30 cellular contexts compared by ENCODE assay signal in the genomic region with DNA sequence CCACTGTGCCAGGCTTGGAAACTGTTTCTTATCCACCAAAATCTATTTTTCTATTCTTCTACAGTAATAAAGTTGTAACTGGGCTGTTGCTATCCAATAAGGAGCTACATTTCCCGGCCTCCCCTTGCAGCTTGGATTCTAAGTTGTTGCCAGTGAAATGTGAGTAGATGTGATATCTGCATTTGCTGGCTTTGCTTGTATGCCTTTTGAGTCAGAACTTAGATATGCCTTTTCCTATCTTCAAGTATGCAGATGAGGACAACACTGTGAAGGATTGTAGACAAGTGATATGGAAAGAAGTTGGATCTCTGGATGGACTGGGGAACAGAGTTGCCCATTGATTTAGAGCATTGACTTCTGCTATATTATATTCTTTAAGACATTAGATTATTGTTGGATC.
DNase-seq lines count a peak whose midpoint lies in the region; ATAC-seq, FAIRE-seq and TF ChIP-seq lines count a peak whose summit lies in the region.
"Had no signal": no experiment of that assay in that cellular context is flagged by ENCODE, and none has a peak within 500 bp of the region (broad histone marks: within the 10 kb centered on the region; RNA-seq: fewer than 3 reads in every experiment).

No MANE protein-coding gene starts in this region.

- peaks cover 7% of the 10 kb centered on the region for H3K27me3 Mint-ChIP-seq in activated CD8-positive, alpha-beta T cell treated with anti-CD3 and anti-CD28 coated beads for 36 hours
- peaks cover 30% of the 10 kb centered on the region for H3K27me3 Mint-ChIP-seq in activated T-helper 2 cell treated with anti-CD3 and anti-CD28 coated beads, Interferon-gamma antibody, Interleukin-2, Interleukin-4, amounts not matched to agents 10 μg/mL and 5 μg/mL and 100 μg/mL, durations not matched to agents 14 hours and 24 hours and 36 hours (ENCODE audit: low read depth)

- no peaks in the 10 kb centered on the region for H3K79me2 ChIP-seq in K562 (ENCODE audit: control insufficient read depth, insufficient read depth, low read length)

- TF ChIP-seq CTCF in AG04449 (IDR thresholded peaks at IDR 0.05; ENCODE audit: insufficient read depth, low read length, missing control alignments) = no peak
- TF ChIP-seq CTCF in K562 (IDR thresholded peaks at IDR 0.05 in 2 of 3, conservative IDR thresholded peaks at IDR 0.05 in 1 of 3; ENCODE audit: insufficient read depth in 2 of 3, low read depth in 1 of 3, low read length in 3 of 3) = no peak
- TF ChIP-seq CTCF in activated CD8-positive, alpha-beta T cell treated with anti-CD3 and anti-CD28 coated beads for 36 hours (IDR thresholded peaks at IDR 0.05) = no peak

- H4K20me1 ChIP-seq in K562 (replicated peaks; ENCODE audit: control insufficient read depth, insufficient read depth, low read length) = no peaks in the 10 kb centered on the region

- H3K4me1 Mint-ChIP-seq in activated CD8-positive, alpha-beta T cell treated with anti-CD3 and anti-CD28 coated beads for 36 hours (ENCODE audit: low read depth) = no peaks in the 10 kb centered on the region
- no peaks in the 10 kb centered on the region for H3K4me1 Mint-ChIP-seq in activated T-helper 2 cell treated with anti-CD3 and anti-CD28 coated beads, Interferon-gamma antibody, Interleukin-2, Interleukin-4, amounts not matched to agents 10 μg/mL and 5 μg/mL and 100 μg/mL, durations not matched to agents 14 hours and 24 hours and 36 hours (ENCODE audit: low read depth)
- H3K4me1 Mint-ChIP-seq: activated CD4-positive, alpha-beta T cell treated with anti-CD3 and anti-CD28 coated beads, Interleukin-2, amount 10 ng/mL, durations not matched to agents 7 days and 5 days; CD8-positive, alpha-beta memory T cell; IgD-negative memory B cell had no signal

- no peaks in the 10 kb centered on the region for H3K36me3 Mint-ChIP-seq in activated CD8-positive, alpha-beta T cell treated with anti-CD3 and anti-CD28 coated beads for 36 hours (ENCODE audit: low read depth)
- H3K36me3 Mint-ChIP-seq in activated T-helper 2 cell treated with anti-CD3 and anti-CD28 coated beads, Interferon-gamma antibody, Interleukin-2, Interleukin-4, amounts not matched to agents 10 μg/mL and 5 μg/mL and 100 μg/mL, durations not matched to agents 14 hours and 24 hours and 36 hours (ENCODE audit: low read depth) = no peaks in the 10 kb centered on the region
- H3K36me3 Mint-ChIP-seq: CD8-positive, alpha-beta memory T cell; IgD-negative memory B cell had no signal

- H3K4me3 ChIP-seq in AG04449 (ENCODE audit: low read depth, low read length) (no peak overlapping the region), K562 (no peak overlapping the region)
- H3K4me3 ChIP-seq: dorsolateral prefrontal cortex, heart left ventricle, lower lobe of right lung, prostate gland, thyroid gland had no signal

- H2AFZ ChIP-seq in K562 (ENCODE audit: low read depth, low read length) = no peak overlapping the region

- no peak for TF ChIP-seq RAD21 in K562 (CRISPR knock-in tag; conservative IDR thresholded peaks at IDR 0.05 in 1 of 2, IDR thresholded peaks at IDR 0.05 in 1 of 2)

- no peak overlapping the region for H3K27ac ChIP-seq in K562 (ENCODE audit: extremely low read depth, low read depth, low read length)
- H3K27ac ChIP-seq: lower lobe of right lung, prostate gland, thyroid gland had no signal

- no peaks in the 10 kb centered on the region for H3K9me1 ChIP-seq in K562 (ENCODE audit: control insufficient read depth, insufficient read depth, low read length)

- in situ Hi-C loops in K562 (cut with MboI) = loop anchor here (25.0 kb wide), 1 partner anchor 1646 kb away; no protein-coding TSS in a partner anchor

- ATAC-seq in K562 (no peak), HG02885 (IDR thresholded peaks at IDR 0.05; ENCODE audit: poor library complexity, unreplicated experiment) (no peak), GM18870 (IDR thresholded peaks at IDR 0.05; ENCODE audit: unreplicated experiment) (no peak)
- no peak for ATAC-seq in activated CD8-positive, alpha-beta T cell treated with anti-CD3 and anti-CD28 coated beads for 36 hours
- ATAC-seq: heart left ventricle, lower lobe of right lung, Panc1 had no signal

- H3K27ac Mint-ChIP-seq in activated CD8-positive, alpha-beta T cell treated with anti-CD3 and anti-CD28 coated beads for 36 hours = no peak overlapping the region
- H3K27ac Mint-ChIP-seq in activated T-helper 2 cell treated with anti-CD3 and anti-CD28 coated beads, Interferon-gamma antibody, Interleukin-2, Interleukin-4, amounts not matched to agents 10 μg/mL and 5 μg/mL and 100 μg/mL, durations not matched to agents 14 hours and 24 hours and 36 hours = no peak overlapping the region
- H3K27ac Mint-ChIP-seq: activated CD4-positive, alpha-beta T cell treated with anti-CD3 and anti-CD28 coated beads, Interleukin-2, amount 10 ng/mL, durations not matched to agents 7 days and 5 days; IgD-negative memory B cell; stimulated activated naive CD8-positive, alpha-beta T cell treated with anti-CD3 and anti-CD28 coated beads, Interleukin-15, Interleukin-2, amounts not matched to agents 100 ng/mL and 50 ng/mL, for 24 hours had no signal

- no peaks in the 10 kb centered on the region for H3K9me3 Mint-ChIP-seq in activated CD8-positive, alpha-beta T cell treated with anti-CD3 and anti-CD28 coated beads for 36 hours
- no peaks in the 10 kb centered on the region for H3K9me3 Mint-ChIP-seq in activated T-helper 2 cell treated with anti-CD3 and anti-CD28 coated beads, Interferon-gamma antibody, Interleukin-2, Interleukin-4, amounts not matched to agents 10 μg/mL and 5 μg/mL and 100 μg/mL, durations not matched to agents 14 hours and 24 hours and 36 hours
- H3K9me3 Mint-ChIP-seq: activated CD4-positive, alpha-beta T cell treated with anti-CD3 and anti-CD28 coated beads, Interleukin-2, amount 10 ng/mL, durations not matched to agents 7 days and 5 days; stimulated activated naive CD8-positive, alpha-beta T cell treated with anti-CD3 and anti-CD28 coated beads, Interleukin-15, Interleukin-2, amounts not matched to agents 100 ng/mL and 50 ng/mL, for 24 hours had no signal

- H3K4me1 ChIP-seq in K562 (replicated peaks in 1 of 2; ENCODE audit: control insufficient read depth in 2 of 2, insufficient read depth in 2 of 2, low read length in 2 of 2) = no peaks in the 10 kb centered on the region
- H3K4me1 ChIP-seq: lower lobe of right lung, prostate gland, thyroid gland had no signal

- H3K9me3 ChIP-seq in K562 (replicated peaks; ENCODE audit: control insufficient read depth, insufficient read depth, low read depth, low read length) = no peaks in the 10 kb centered on the region
- H3K9me3 ChIP-seq: heart left ventricle, lower lobe of right lung, prostate gland, thyroid gland had no signal

- DNase-seq in AG04449 (ENCODE audit: low read depth, low spot score) (peak; percentile 40), M059J (ENCODE audit: low read depth) (peak; percentile 24), K562 (ENCODE audit: extremely low read depth in 1 of 4, low spot score in 3 of 4) (no peak), iris pigment epithelial cell (ENCODE audit: low read depth) (peak; percentile 82)
- no peak for DNase-seq in activated CD8-positive, alpha-beta T cell treated with anti-CD3 and anti-CD28 coated beads for 36 hours
- DNase-seq in activated T-helper 2 cell treated with anti-CD3 and anti-CD28 coated beads, Interferon-gamma antibody, Interleukin-2, Interleukin-4, amounts not matched to agents 10 μg/mL and 5 μg/mL and 100 μg/mL, durations not matched to agents 14 hours and 24 hours and 36 hours (ENCODE audit: low spot score) = no peak
- DNase-seq: 8988T; activated CD4-positive, alpha-beta T cell treated with anti-CD3 and anti-CD28 coated beads, Interleukin-2, amount 10 ng/mL, durations not matched to agents 7 days and 5 days; activated naive CD4-positive, alpha-beta T cell treated with anti-CD3 and anti-CD28 coated beads, Interleukin-2, amount 50 U/mL, for 16 hours; anterior cingulate cortex; CD8-positive, alpha-beta memory T cell; dorsolateral prefrontal cortex; heart left ventricle; lower lobe of right lung; NCI-H1105; NCI-H2029; NCI-H526 treated with DMSO at 0.1 percent for 48 hours; SHP77 treated with DMSO at 0.1 percent for 48 hours; SW 1271; T-helper 9 cell; thyroid gland had no signal

- H3K9ac ChIP-seq in K562 (ENCODE audit: insufficient read depth in 1 of 2, low read depth in 2 of 2, low read length in 2 of 2) = no peak overlapping the region

- intact Hi-C loops in K562 (cut with micrococcal nuclease) = no loop called here
- intact Hi-C loops in activated CD8-positive, alpha-beta T cell treated with anti-CD3 and anti-CD28 coated beads for 36 hours (cut with micrococcal nuclease) = no loop called here
- intact Hi-C loops in activated T-helper 2 cell treated with anti-CD3 and anti-CD28 coated beads, Interferon-gamma antibody, Interleukin-2, Interleukin-4, amounts not matched to agents 10 μg/mL and 5 μg/mL and 100 μg/mL, durations not matched to agents 14 hours and 24 hours and 36 hours (cut with micrococcal nuclease) = no loop called here

- CTCF ChIA-PET in AG04449 (lab: Yijun Ruan, JAX) = interaction anchor here (1.0 to 2.0 kb wide), 4 partner anchors 9 to 593 kb away, joined by 3 to 8 read pairs (median 5); no protein-coding TSS in a partner anchor
- CTCF ChIA-PET in K562 (lab: Yijun Ruan, JAX; ENCODE audit: low intra/inter-chr PET ratio) = no interaction called here
- CTCF ChIA-PET in activated CD8-positive, alpha-beta T cell treated with anti-CD3 and anti-CD28 coated beads for 36 hours (lab: Charles Lee) = interaction anchor here (1.2 to 1.3 kb wide), 2 partner anchors 11 to 38 kb away, joined by 3 to 4 read pairs; no protein-coding TSS in a partner anchor

- BruUV-seq in K562 (replicated peaks; lab: Mats Ljungman, UMichigan) = no TSS peak

- no peak overlapping the region for H3K4me2 ChIP-seq in K562 (ENCODE audit: insufficient read depth, low read length)

- 0 out of 5 replicates have a peak, but pooled peaks cover 2 to 6% of the 10 kb centered on the region in 2 experiments for H3K27me3 ChIP-seq in K562 (ENCODE audit: control insufficient read depth in 2 of 2, insufficient read depth in 2 of 2, low read length in 2 of 2)
- H3K27me3 ChIP-seq: dorsolateral prefrontal cortex, heart left ventricle, thyroid gland had no signal

- no peak for FAIRE-seq in K562 (lab: Jason Lieb, UNC)
- FAIRE-seq: endothelial cell of umbilical vein, GM19239, H54 had no signal

- H3K4me3 Mint-ChIP-seq in activated CD8-positive, alpha-beta T cell treated with anti-CD3 and anti-CD28 coated beads for 36 hours = no peak overlapping the region
- H3K4me3 Mint-ChIP-seq in activated T-helper 2 cell treated with anti-CD3 and anti-CD28 coated beads, Interferon-gamma antibody, Interleukin-2, Interleukin-4, amounts not matched to agents 10 μg/mL and 5 μg/mL and 100 μg/mL, durations not matched to agents 14 hours and 24 hours and 36 hours (ENCODE audit: low read depth) = no peak overlapping the region
- H3K4me3 Mint-ChIP-seq: activated CD4-positive, alpha-beta T cell treated with anti-CD3 and anti-CD28 coated beads, Interleukin-2, amount 10 ng/mL, durations not matched to agents 7 days and 5 days; CD8-positive, alpha-beta memory T cell; IgD-negative memory B cell; stimulated activated naive CD8-positive, alpha-beta T cell treated with anti-CD3 and anti-CD28 coated beads, Interleukin-15, Interleukin-2, amounts not matched to agents 100 ng/mL and 50 ng/mL, for 24 hours had no signal

- no peak for TF ChIP-seq EP300 in K562 (IDR thresholded peaks at IDR 0.05; ENCODE audit: low read length)

- WGBS in K562 (ENCODE audit: insufficient coverage, low coverage, missing lambda C conversion rate) = 0% methylated on average over 1 of the region's 1 CpG

- no peaks in the 10 kb centered on the region for H3K36me3 ChIP-seq in K562 (ENCODE audit: control insufficient read depth, insufficient read depth, low read length)
- H3K36me3 ChIP-seq: heart left ventricle, lower lobe of right lung, prostate gland, thyroid gland had no signal

- TF ChIP-seq POLR2A in K562 (conservative IDR thresholded peaks at IDR 0.05) = no peak

- POLR2A ChIA-PET in AG04449 (lab: Yijun Ruan, JAX) = no interaction called here
- POLR2A ChIA-PET in K562 (lab: Yijun Ruan, JAX) = interaction anchor here (0.6 kb wide), 1 partner anchor 688 kb away, joined by 3 read pairs; no protein-coding TSS in a partner anchor
- POLR2A ChIA-PET in activated CD8-positive, alpha-beta T cell treated with anti-CD3 and anti-CD28 coated beads for 36 hours (lab: Charles Lee) = interaction anchor here (0.6 to 1.0 kb wide), 2 partner anchors 102 to 489 kb away, joined by 3 read pairs; no protein-coding TSS in a partner anchor

Comparison
In these comparisons a context has a peak if more than half of its experiments do, and no peak if none do; other contexts are left out.
1. DNase-seq: peak in AG04449 (single experiment), M059J (single experiment) and iris pigment epithelial cell (single experiment); none in K562 (0 of 4), activated CD8-positive, alpha-beta T cell treated with anti-CD3 and anti-CD28 coated beads for 36 hours (single experiment) and activated T-helper 2 cell treated with anti-CD3 and anti-CD28 coated beads, Interferon-gamma antibody, Interleukin-2, Interleukin-4, amounts not matched to agents 10 μg/mL and 5 μg/mL and 100 μg/mL, durations not matched to agents 14 hours and 24 hours and 36 hours (single experiment).